Comparison of ENCODE assay signal across 8 cellular contexts in genomic region chr22:32644252-32645100, GRCh38.
DNase-seq lines count a peak whose midpoint lies in the region.

No MANE protein-coding gene starts in this region.

- peak overlapping the region; percentile 44 for H3K4me3 Mint-ChIP-seq in activated naive CD4-positive, alpha-beta T cell treated with anti-CD3 and anti-CD28 coated beads, Interleukin-2, amount 10 ng/mL, durations not matched to agents 7 days and 5 days

- peaks cover 4% of the 10 kb centered on the region for H3K27me3 Mint-ChIP-seq in activated naive CD4-positive, alpha-beta T cell treated with anti-CD3 and anti-CD28 coated beads, Interleukin-2, amount 10 ng/mL, durations not matched to agents 7 days and 5 days

- H3K36me3 Mint-ChIP-seq in activated naive CD4-positive, alpha-beta T cell treated with anti-CD3 and anti-CD28 coated beads, Interleukin-2, amount 10 ng/mL, durations not matched to agents 7 days and 5 days = peaks cover 2% of the 10 kb centered on the region

- DNase-seq in DMS53 (lab: John Stamatoyannopoulos, UW) = peak; percentile 59
- no peak for DNase-seq in DMS53 treated with DMSO at 0.1 percent for 48 hours (lab: John Stamatoyannopoulos, UW; ENCODE audit: unreplicated experiment)
- peak; percentile 54 for DNase-seq in activated naive CD4-positive, alpha-beta T cell treated with anti-CD3 and anti-CD28 coated beads, Interleukin-2, amount 10 ng/mL, durations not matched to agents 7 days and 5 days
- peak; percentile 20 for DNase-seq in iris pigment epithelial cell (ENCODE audit: low read depth)
- DNase-seq in stimulated activated CD4-positive, alpha-beta T cell treated with anti-CD3 and anti-CD28 coated beads, Interleukin-2, amount 100 ng/mL, for 4 hours (ENCODE audit: low read depth) = peak; percentile 18
- DNase-seq in NCI-H2196 treated with DMSO at 0.1 percent for 48 hours (lab: John Stamatoyannopoulos, UW; ENCODE audit: unreplicated experiment) = no peak
- no peak for DNase-seq in ACHN
- no peak for DNase-seq in SK-N-DZ (ENCODE audit: low spot score)

- CTCF ChIA-PET in activated naive CD4-positive, alpha-beta T cell treated with anti-CD3 and anti-CD28 coated beads, Interleukin-2, amount 10 ng/mL, durations not matched to agents 7 days and 5 days (lab: Charles Lee) = no interaction called here

- in situ Hi-C loops in ACHN (cut with HindIII; ENCODE audit: low pct_ligation_motif_present, low pct_unique_long_range_greater_than_20kb, low sequenced_read_pairs) = no loop called here

- H3K9me3 Mint-ChIP-seq in activated naive CD4-positive, alpha-beta T cell treated with anti-CD3 and anti-CD28 coated beads, Interleukin-2, amount 10 ng/mL, durations not matched to agents 7 days and 5 days = peaks cover 4% of the 10 kb centered on the region

- peak overlapping the region; percentile 87 for H3K27ac Mint-ChIP-seq in activated naive CD4-positive, alpha-beta T cell treated with anti-CD3 and anti-CD28 coated beads, Interleukin-2, amount 10 ng/mL, durations not matched to agents 7 days and 5 days

- H3K4me1 Mint-ChIP-seq in activated naive CD4-positive, alpha-beta T cell treated with anti-CD3 and anti-CD28 coated beads, Interleukin-2, amount 10 ng/mL, durations not matched to agents 7 days and 5 days = peaks cover 17% of the 10 kb centered on the region

Comparison
In these comparisons a context has a peak if more than half of its experiments do, and no peak if none do; other contexts are left out.
1. DNase-seq: peak in DMS53 (single experiment), activated naive CD4-positive, alpha-beta T cell treated with anti-CD3 and anti-CD28 coated beads, Interleukin-2, amount 10 ng/mL, durations not matched to agents 7 days and 5 days (single experiment), iris pigment epithelial cell (single experiment) and stimulated activated CD4-positive, alpha-beta T cell treated with anti-CD3 and anti-CD28 coated beads, Interleukin-2, amount 100 ng/mL, for 4 hours (single experiment); none in DMS53 treated with DMSO at 0.1 percent for 48 hours (single experiment), NCI-H2196 treated with DMSO at 0.1 percent for 48 hours (single experiment), ACHN (single experiment) and SK-N-DZ (single experiment).